11 cellular contexts compared by ENCODE assay signal in the genomic region with DNA sequence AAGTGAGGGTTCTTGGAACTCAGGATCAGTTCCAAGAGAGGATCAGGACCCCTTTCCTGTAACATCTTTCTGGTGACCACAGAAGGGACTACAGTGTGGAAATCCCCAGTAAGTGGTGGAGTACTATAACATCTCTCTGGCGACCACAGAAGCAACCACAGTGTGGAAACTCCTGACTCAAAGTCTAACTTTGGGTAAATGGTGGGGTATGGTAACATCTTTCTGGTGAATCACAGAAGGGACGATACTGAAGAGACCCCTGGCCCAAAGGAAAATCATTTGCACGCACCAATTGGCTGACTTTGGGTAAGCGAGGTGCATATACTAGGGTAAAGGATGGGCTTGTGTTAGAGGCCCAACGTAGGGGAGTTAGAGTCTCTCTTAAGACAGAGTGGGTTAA. TPM values are rescaled to one million over a fixed set of nuclear protein-coding genes. Genes with fewer than 3 reads are reported as not detected.
DNase-seq lines count a peak whose midpoint lies in the region; ATAC-seq lines count a peak whose summit lies in the region.
"Had no signal": no experiment of that assay in that cellular context is flagged by ENCODE, and none has a peak within 500 bp of the region (broad histone marks: within the 10 kb centered on the region; RNA-seq: fewer than 3 reads in every experiment).

No MANE protein-coding gene starts in this region.

- H3K27ac Mint-ChIP-seq in activated CD8-positive, alpha-beta memory T cell treated with anti-CD3 and anti-CD28 coated beads, Interleukin-2, amount 10 ng/mL, durations not matched to agents 7 days and 5 days: no peak overlapping the region
- no peak overlapping the region for H3K27ac Mint-ChIP-seq in activated T-helper 2 cell treated with anti-CD3 and anti-CD28 coated beads, Interferon-gamma antibody, Interleukin-2, Interleukin-4, amounts not matched to agents 10 μg/mL and 5 μg/mL and 100 μg/mL, durations not matched to agents 14 hours and 24 hours and 36 hours

- H3K9me3 Mint-ChIP-seq in activated CD8-positive, alpha-beta memory T cell treated with anti-CD3 and anti-CD28 coated beads, Interleukin-2, amount 10 ng/mL, durations not matched to agents 7 days and 5 days (ENCODE audit: low read depth): peaks cover 3% of the 10 kb centered on the region
- H3K9me3 Mint-ChIP-seq in activated T-helper 2 cell treated with anti-CD3 and anti-CD28 coated beads, Interferon-gamma antibody, Interleukin-2, Interleukin-4, amounts not matched to agents 10 μg/mL and 5 μg/mL and 100 μg/mL, durations not matched to agents 14 hours and 24 hours and 36 hours: peaks cover 12% of the 10 kb centered on the region

- CTCF ChIA-PET in activated CD8-positive, alpha-beta memory T cell treated with anti-CD3 and anti-CD28 coated beads, Interleukin-2, amount 10 ng/mL, durations not matched to agents 7 days and 5 days (lab: Charles Lee): no interaction called here

- H3K27me3 Mint-ChIP-seq in activated CD8-positive, alpha-beta memory T cell treated with anti-CD3 and anti-CD28 coated beads, Interleukin-2, amount 10 ng/mL, durations not matched to agents 7 days and 5 days: no peaks in the 10 kb centered on the region
- H3K27me3 Mint-ChIP-seq in activated T-helper 2 cell treated with anti-CD3 and anti-CD28 coated beads, Interferon-gamma antibody, Interleukin-2, Interleukin-4, amounts not matched to agents 10 μg/mL and 5 μg/mL and 100 μg/mL, durations not matched to agents 14 hours and 24 hours and 36 hours (ENCODE audit: low read depth): no peaks in the 10 kb centered on the region

- H3K36me3 Mint-ChIP-seq in activated CD8-positive, alpha-beta memory T cell treated with anti-CD3 and anti-CD28 coated beads, Interleukin-2, amount 10 ng/mL, durations not matched to agents 7 days and 5 days: no peaks in the 10 kb centered on the region
- H3K36me3 Mint-ChIP-seq in activated T-helper 2 cell treated with anti-CD3 and anti-CD28 coated beads, Interferon-gamma antibody, Interleukin-2, Interleukin-4, amounts not matched to agents 10 μg/mL and 5 μg/mL and 100 μg/mL, durations not matched to agents 14 hours and 24 hours and 36 hours (ENCODE audit: low read depth): no peaks in the 10 kb centered on the region

- intact Hi-C loops in activated T-helper 2 cell treated with anti-CD3 and anti-CD28 coated beads, Interferon-gamma antibody, Interleukin-2, Interleukin-4, amounts not matched to agents 10 μg/mL and 5 μg/mL and 100 μg/mL, durations not matched to agents 14 hours and 24 hours and 36 hours (cut with micrococcal nuclease): no loop called here

- DNase-seq in activated CD8-positive, alpha-beta memory T cell treated with anti-CD3 and anti-CD28 coated beads, Interleukin-2, amount 10 ng/mL, durations not matched to agents 7 days and 5 days: peak; percentile 43
- DNase-seq in activated CD8-positive, alpha-beta memory T cell treated with anti-CD3 and anti-CD28 coated beads for 24 hours: no peak
- peak; percentile 12 to 22 for DNase-seq in stimulated activated CD8-positive, alpha-beta memory T cell treated with anti-CD3 and anti-CD28 coated beads, Interleukin-15, amount 100 ng/mL, for 48 hours (ENCODE audit: low read depth in 2 of 2)
- no peak for DNase-seq in AG08396 (ENCODE audit: low spot score)
- DNase-seq in NAMALWA (ENCODE audit: low spot score): no peak
- no peak for DNase-seq in activated T-helper 2 cell treated with anti-CD3 and anti-CD28 coated beads, Interferon-gamma antibody, Interleukin-2, Interleukin-4, amounts not matched to agents 10 μg/mL and 5 μg/mL and 100 μg/mL, durations not matched to agents 14 hours and 24 hours and 36 hours (ENCODE audit: low spot score)
- DNase-seq: gastrocnemius medialis, NCI-H2081, spleen had no signal

- ATAC-seq in activated CD8-positive, alpha-beta memory T cell treated with anti-CD3 and anti-CD28 coated beads, Interleukin-2, amount 10 ng/mL, durations not matched to agents 7 days and 5 days: no peak
- ATAC-seq in HG02610 (IDR thresholded peaks at IDR 0.05; ENCODE audit: unreplicated experiment): peak; percentile 96
- ATAC-seq in HG03520 (IDR thresholded peaks at IDR 0.05; ENCODE audit: unreplicated experiment): peak; percentile 93
- ATAC-seq: gastrocnemius medialis had no signal

- H3K4me1 Mint-ChIP-seq in activated CD8-positive, alpha-beta memory T cell treated with anti-CD3 and anti-CD28 coated beads, Interleukin-2, amount 10 ng/mL, durations not matched to agents 7 days and 5 days: peaks cover 4% of the 10 kb centered on the region
- H3K4me1 Mint-ChIP-seq in activated T-helper 2 cell treated with anti-CD3 and anti-CD28 coated beads, Interferon-gamma antibody, Interleukin-2, Interleukin-4, amounts not matched to agents 10 μg/mL and 5 μg/mL and 100 μg/mL, durations not matched to agents 14 hours and 24 hours and 36 hours (ENCODE audit: low read depth): peaks cover 6% of the 10 kb centered on the region

- H3K4me3 Mint-ChIP-seq in activated CD8-positive, alpha-beta memory T cell treated with anti-CD3 and anti-CD28 coated beads, Interleukin-2, amount 10 ng/mL, durations not matched to agents 7 days and 5 days: no peak overlapping the region
- H3K4me3 Mint-ChIP-seq in activated T-helper 2 cell treated with anti-CD3 and anti-CD28 coated beads, Interferon-gamma antibody, Interleukin-2, Interleukin-4, amounts not matched to agents 10 μg/mL and 5 μg/mL and 100 μg/mL, durations not matched to agents 14 hours and 24 hours and 36 hours (ENCODE audit: low read depth): no peak overlapping the region

RNA-seq across cellular contexts. Expression of gene GULP1, which starts 56.3 kb away (rescaled TPM):
- total RNA-seq in activated CD8-positive, alpha-beta memory T cell treated with anti-CD3 and anti-CD28 coated beads, Interleukin-2, amount 10 ng/mL, durations not matched to agents 7 days and 5 days: not detected
- not detected in 2 replicates for total RNA-seq in activated T-helper 2 cell treated with anti-CD3 and anti-CD28 coated beads, Interferon-gamma antibody, Interleukin-2, Interleukin-4, amounts not matched to agents 10 μg/mL and 5 μg/mL and 100 μg/mL, durations not matched to agents 14 hours and 24 hours and 36 hours

Comparison
In these comparisons a context has a peak if more than half of its experiments do, and no peak if none do; other contexts are left out.
1. DNase-seq: peak in activated CD8-positive, alpha-beta memory T cell treated with anti-CD3 and anti-CD28 coated beads, Interleukin-2, amount 10 ng/mL, durations not matched to agents 7 days and 5 days (single experiment) and stimulated activated CD8-positive, alpha-beta memory T cell treated with anti-CD3 and anti-CD28 coated beads, Interleukin-15, amount 100 ng/mL, for 48 hours (2 of 2); none in activated CD8-positive, alpha-beta memory T cell treated with anti-CD3 and anti-CD28 coated beads for 24 hours (single experiment), AG08396 (single experiment), NAMALWA (single experiment) and activated T-helper 2 cell treated with anti-CD3 and anti-CD28 coated beads, Interferon-gamma antibody, Interleukin-2, Interleukin-4, amounts not matched to agents 10 μg/mL and 5 μg/mL and 100 μg/mL, durations not matched to agents 14 hours and 24 hours and 36 hours (single experiment).